Comparison of ENCODE assay signal across 27 cellular contexts in the genomic region with DNA sequence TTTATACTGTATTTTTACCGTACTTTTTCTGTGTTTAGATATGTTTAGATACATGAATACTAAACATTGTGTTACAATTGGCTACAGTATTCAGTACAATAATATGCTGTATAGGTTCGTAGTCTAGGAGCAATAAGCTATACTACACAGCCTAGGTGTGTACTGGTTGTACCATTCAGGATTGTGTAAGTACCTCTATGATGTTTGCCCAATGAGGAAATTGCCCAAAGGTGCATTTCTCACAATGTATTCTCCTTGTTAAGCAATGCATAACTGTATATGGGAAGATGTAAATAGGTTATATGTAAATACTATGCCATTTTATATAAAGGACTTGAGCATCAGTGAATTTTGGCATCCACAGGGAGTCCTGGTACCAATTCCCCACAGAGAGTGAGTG. TPM values are rescaled to one million over a fixed set of nuclear protein-coding genes. Genes with fewer than 3 reads are reported as not detected.
"Had no signal": no experiment of that assay in that cellular context is flagged by ENCODE, and none has a peak within 500 bp of the region (broad histone marks: within the 10 kb centered on the region; RNA-seq: fewer than 3 reads in every experiment).

No MANE protein-coding gene starts in this region.

- H3K9me3 ChIP-seq: ascending aorta, MG63, Peyer's patch, SJCRH30, SK-N-SH had no signal

- ATAC-seq: activated naive CD4-positive, alpha-beta T cell treated with anti-CD3 and anti-CD28 coated beads, Interleukin-2, amount 50 U/mL, for 72 hours; activated naive CD8-positive, alpha-beta T cell treated with anti-CD3 and anti-CD28 coated beads, Interleukin-2, amount 50 U/mL, for 24 hours; activated T-cell treated with anti-CD3 and anti-CD28 coated beads, Interleukin-2, amount 50 U/mL, for 4 hours had no signal

- H3K4me3 ChIP-seq: ascending aorta, MG63, Peyer's patch, SJCRH30 had no signal

- H3K9ac ChIP-seq: KMS-11, SK-N-SH had no signal

- H3K27ac ChIP-seq: ascending aorta, KMS-11, Peyer's patch, RWPE1, SJCRH30, VCaP had no signal

- H3K4me1 ChIP-seq: Peyer's patch, SJCRH30 had no signal

- H3K27me3 ChIP-seq: ascending aorta, MG63, Peyer's patch, SJCRH30 had no signal

- DNase-seq: activated CD4-positive, alpha-beta memory T cell treated with anti-CD3 and anti-CD28 coated beads for 36 hours; activated CD4-positive, alpha-beta T cell treated with anti-CD3 and anti-CD28 coated beads, Interleukin-2, amount 10 ng/mL, durations not matched to agents 7 days and 5 days; activated CD4-positive, CD25-positive, alpha-beta regulatory T cell; activated CD8-positive, alpha-beta memory T cell treated with anti-CD3 and anti-CD28 coated beads for 24 hours; activated effector memory CD4-positive, alpha-beta T cell treated with anti-CD3 and anti-CD28 coated beads, Interleukin-2, amount 50 U/mL, for 16 hours; activated naive CD4-positive, alpha-beta T cell treated with Interleukin-2 at 50 U/mL for 16 hours; activated naive CD8-positive, alpha-beta T cell treated with anti-CD3 and anti-CD28 coated beads, Interleukin-2, amount 50 U/mL, for 24 hours; activated T-cell treated with anti-CD3 and anti-CD28 coated beads, Interleukin-2, amount 50 U/mL, for 4 hours; amniotic stem cell; MG63; NCI-H1105 treated with DMSO at 0.1 percent for 48 hours; NCI-H1436 treated with DMSO at 0.1 percent for 48 hours; NCI-H187; NCI-H2081; NCI-H510A treated with DMSO at 0.1 percent for 48 hours; NCI-H69; Peyer's patch; Right ventricle myocardium superior; SJCRH30; SK-N-SH; T-helper 2 cell; T1000 had no signal

RNA-seq across cellular contexts. Expression of gene SULT6B1, which starts 42.4 kb away (rescaled TPM):
- total RNA-seq: activated CD4-positive, alpha-beta memory T cell treated with anti-CD3 and anti-CD28 coated beads for 36 hours; activated CD4-positive, alpha-beta T cell treated with anti-CD3 and anti-CD28 coated beads, Interleukin-2, amount 10 ng/mL, durations not matched to agents 7 days and 5 days; activated naive CD4-positive, alpha-beta T cell treated with anti-CD3 and anti-CD28 coated beads, Interleukin-2, amount 50 U/mL, for 72 hours; activated T-cell treated with anti-CD3 and anti-CD28 coated beads, Interleukin-2, amount 50 U/mL, for 4 hours; ascending aorta; Peyer's patch; Right ventricle myocardium superior; SJCRH30 had no signal
